Comparison of ENCODE assay signal across 13 cellular contexts in genomic region chr13:48320906-48321510, GRCh38. TPM values are rescaled to one million over a fixed set of nuclear protein-coding genes. Genes with fewer than 3 reads are reported as not detected.
DNase-seq lines count a peak whose midpoint lies in the region; ATAC-seq and TF ChIP-seq lines count a peak whose summit lies in the region.
"Had no signal": no experiment of that assay in that cellular context is flagged by ENCODE, and none has a peak within 500 bp of the region (broad histone marks: within the 10 kb centered on the region; RNA-seq: fewer than 3 reads in every experiment).

No MANE protein-coding gene starts in this region.

- peaks cover 6% of the 10 kb centered on the region for H3K4me1 ChIP-seq in CD4-positive, CD25-positive, alpha-beta regulatory T cell (ENCODE audit: control insufficient read depth, insufficient read depth, low read length, poor library complexity, severe bottlenecking)
- H3K4me1 ChIP-seq in prostate gland (replicated peaks) (no peaks in the 10 kb centered on the region), PC-9 (replicated peaks; ENCODE audit: insufficient read depth) (no peaks in the 10 kb centered on the region)

- BruUV-seq in PC-9 (replicated peaks; lab: Mats Ljungman, UMichigan) = no TSS peak

- no peak for TF ChIP-seq POLR2A in erythroblast (IDR thresholded peaks at IDR 0.05; ENCODE audit: low read length)
- TF ChIP-seq POLR2A in prostate gland (IDR thresholded peaks at IDR 0.05) = no peak

- no peak for DNase-seq in CD4-positive, CD25-positive, alpha-beta regulatory T cell
- DNase-seq in activated B cell treated with CpG ODN at 0.5 μM for 24 hours (no peak), erythroblast (lab: John Stamatoyannopoulos, UW) (peak; percentile 35 to 53), prostate gland (ENCODE audit: low spot score) (no peak), COLO668 (lab: John Stamatoyannopoulos, UW; ENCODE audit: unreplicated experiment) (no peak), cerebellar cortex (ENCODE audit: low spot score) (no peak), PC-9 (no peak), SW480 (ENCODE audit: low spot score) (no peak)
- DNase-seq: activated CD4-positive, alpha-beta T cell treated with anti-CD3 and anti-CD28 coated beads, Interleukin-2, amount 50 U/mL, for 1 hour; COR-L47; foreskin keratinocyte; NCI-H1417 treated with DMSO at 0.1 percent for 48 hours had no signal

- POLR2A ChIA-PET in activated B cell treated with CpG ODN at 0.5 μM for 24 hours (lab: Charles Lee) (interaction anchor here (5.4 kb wide), 1 partner anchor 15 kb away, joined by 55 read pairs; the partner anchor contains the start of gene RB1), PC-9 (lab: Charles Lee; ENCODE audit: unreplicated experiment) (no interaction called here)

- H3K36me3 ChIP-seq in CD4-positive, CD25-positive, alpha-beta regulatory T cell (ENCODE audit: control insufficient read depth, insufficient read depth, low read length) = peaks cover 2% of the 10 kb centered on the region
- H3K36me3 ChIP-seq in prostate gland = no peaks in the 10 kb centered on the region
- peaks cover 6% of the 10 kb centered on the region; the same call in 1 of the 2 replicates for H3K36me3 ChIP-seq in PC-9 (ENCODE audit: low read depth)

- TF ChIP-seq CTCF in activated B cell treated with CpG ODN at 0.5 μM for 24 hours (IDR thresholded peaks at IDR 0.05) (no peak), prostate gland (IDR thresholded peaks at IDR 0.05) (no peak), PC-9 (conservative IDR thresholded peaks at IDR 0.05) (no peak)

- H3F3A ChIP-seq in PC-9 (ENCODE audit: insufficient read depth, low read depth) = no peaks in the 10 kb centered on the region

- peaks cover 16 to 38% (median 29%) of the 10 kb centered on the region in 4 donors for H3K4me1 Mint-ChIP-seq in CD4-positive, CD25-positive, alpha-beta regulatory T cell
- H3K4me1 Mint-ChIP-seq in activated B cell treated with CpG ODN at 0.5 μM for 24 hours = peaks cover 47% of the 10 kb centered on the region

- no peak overlapping the region for H3K27ac ChIP-seq in CD4-positive, CD25-positive, alpha-beta regulatory T cell (ENCODE audit: insufficient read depth, low read length, poor library complexity, severe bottlenecking)
- no peak overlapping the region for H3K27ac ChIP-seq in prostate gland
- no peak overlapping the region for H3K27ac ChIP-seq in PC-9
- H3K27ac ChIP-seq: foreskin keratinocyte, left lung had no signal

- peak overlapping the region; percentile 72 for H3K4me3 ChIP-seq in CD4-positive, CD25-positive, alpha-beta regulatory T cell (ENCODE audit: low read depth, low read length)
- H3K4me3 ChIP-seq in prostate gland (peak overlapping the region; percentile 1 to 5), PC-9 (no peak overlapping the region)

- H3K36me3 Mint-ChIP-seq in CD4-positive, CD25-positive, alpha-beta regulatory T cell = peaks cover 19% of the 10 kb centered on the region
- H3K36me3 Mint-ChIP-seq in activated B cell treated with CpG ODN at 0.5 μM for 24 hours (ENCODE audit: low read depth) = peaks cover 69% of the 10 kb centered on the region

- no peaks in the 10 kb centered on the region for H4K20me1 ChIP-seq in PC-9 (ENCODE audit: insufficient read depth)

- no peaks in the 10 kb centered on the region for H3K79me2 ChIP-seq in PC-9 (ENCODE audit: low read depth)

- WGBS in prostate gland = 60% methylated on average over 35 of the region's 35 CpGs

- peak overlapping the region; percentile 84 to 92 (median 88) for H3K4me3 Mint-ChIP-seq in CD4-positive, CD25-positive, alpha-beta regulatory T cell
- peak overlapping the region; percentile 81 for H3K4me3 Mint-ChIP-seq in activated B cell treated with CpG ODN at 0.5 μM for 24 hours

- no peaks in the 10 kb centered on the region for H3K9me2 ChIP-seq in PC-9 (ENCODE audit: insufficient read depth)

- CTCF ChIA-PET in activated B cell treated with CpG ODN at 0.5 μM for 24 hours (lab: Charles Lee) (no interaction called here), PC-9 (lab: Charles Lee) (no interaction called here)

- H3K27ac Mint-ChIP-seq in CD4-positive, CD25-positive, alpha-beta regulatory T cell = peak overlapping the region in 2 of 3 donors; percentile 41 to 90
- H3K27ac Mint-ChIP-seq in activated B cell treated with CpG ODN at 0.5 μM for 24 hours = no peak overlapping the region

- H3K4me2 ChIP-seq in PC-9 = no peak overlapping the region

- H3K9me3 ChIP-seq in CD4-positive, CD25-positive, alpha-beta regulatory T cell (ENCODE audit: control insufficient read depth in 2 of 2, low read length in 2 of 2) = peaks cover 0 to 9% of the 10 kb centered on the region in 2 experiments
- no peaks in the 10 kb centered on the region for H3K9me3 ChIP-seq in prostate gland
- 0 out of 2 replicates have a peak, but pooled peaks cover 8% of the 10 kb centered on the region for H3K9me3 ChIP-seq in PC-9 (ENCODE audit: insufficient read depth, low read depth)

- peaks cover 7% of the 10 kb centered on the region for H3K27me3 Mint-ChIP-seq in CD4-positive, CD25-positive, alpha-beta regulatory T cell
- H3K27me3 Mint-ChIP-seq in activated B cell treated with CpG ODN at 0.5 μM for 24 hours = no peaks in the 10 kb centered on the region

- ATAC-seq in CD4-positive, CD25-positive, alpha-beta regulatory T cell (ENCODE audit: low read depth in 2 of 2) = no peak
- ATAC-seq in activated B cell treated with CpG ODN at 0.5 μM for 24 hours (ENCODE audit: low read depth) = no peak
- ATAC-seq: left lung had no signal

- H3K9me3 Mint-ChIP-seq in CD4-positive, CD25-positive, alpha-beta regulatory T cell = peaks cover 0 to 12% (median 0%) of the 10 kb centered on the region in 7 donors
- peaks cover 5% of the 10 kb centered on the region for H3K9me3 Mint-ChIP-seq in activated B cell treated with CpG ODN at 0.5 μM for 24 hours

- H2AFZ ChIP-seq in PC-9 = no peak overlapping the region

- intact Hi-C loops in activated B cell treated with CpG ODN at 0.5 μM for 24 hours (cut with micrococcal nuclease) = loop anchor here (1.0 kb wide), 1 partner anchor 259 kb away; no protein-coding TSS in a partner anchor
- intact Hi-C loops in prostate gland (cut with DNase I) = no loop called here
- intact Hi-C loops in PC-9 (cut with micrococcal nuclease; ENCODE audit: unreplicated experiment) = no loop called here

- H3K27me3 ChIP-seq in CD4-positive, CD25-positive, alpha-beta regulatory T cell (ENCODE audit: control insufficient read depth, insufficient read depth, low read length) = no peaks in the 10 kb centered on the region
- H3K27me3 ChIP-seq in prostate gland (replicated peaks; ENCODE audit: insufficient read depth) (no peaks in the 10 kb centered on the region), PC-9 (ENCODE audit: insufficient read depth, low read depth) (no peaks in the 10 kb centered on the region)
- H3K27me3 ChIP-seq: foreskin keratinocyte had no signal

RNA-seq across cellular contexts. Expression of gene RB1, which starts 17.5 kb away (rescaled TPM):
- 23.1 TPM for total RNA-seq in CD4-positive, CD25-positive, alpha-beta regulatory T cell
- 10 to 100 TPM; 18.8 to 24.6 (median 22.9) TPM for polyA plus RNA-seq in CD4-positive, CD25-positive, alpha-beta regulatory T cell
- total RNA-seq in activated B cell treated with CpG ODN at 0.5 μM for 24 hours = 61.1 and 70.5 TPM in 2 replicates
- 10 to 100 TPM; 42.1 to 43.7 TPM for total RNA-seq in prostate gland
- total RNA-seq in PC-9 (2021) = 19.8 and 23.7 TPM in 2 replicates

Comparison
In these comparisons a context has a peak if more than half of its experiments do, and no peak if none do; other contexts are left out.
1. DNase-seq: peak in erythroblast (2 of 2); none in CD4-positive, CD25-positive, alpha-beta regulatory T cell (0 of 3), activated B cell treated with CpG ODN at 0.5 μM for 24 hours (single experiment), prostate gland (single experiment), COLO668 (single experiment), cerebellar cortex (single experiment), PC-9 (0 of 2) and SW480 (single experiment).